Comparison of ENCODE assay signal across 16 cellular contexts in genomic region chr11:19829109-19829790, GRCh38.
A peak's percentile ranks its signal among the peaks of the same experiment; 100 is the strongest.
DNase-seq lines count a peak whose midpoint lies in the region; ATAC-seq, FAIRE-seq and TF ChIP-seq lines count a peak whose summit lies in the region.
"Had no signal": no experiment of that assay in that cellular context is flagged by ENCODE, and none has a peak within 500 bp of the region (broad histone marks: within the 10 kb centered on the region; RNA-seq: fewer than 3 reads in every experiment).

No MANE protein-coding gene starts in this region.

- H3K4me3 ChIP-seq in HEK293 (ENCODE audit: low read depth, low read length): no peak overlapping the region
- no peak overlapping the region for H3K4me3 ChIP-seq in OCI-LY3 (ENCODE audit: low read length)
- H3K4me3 ChIP-seq in thyroid gland (replicated peaks in 1 of 3): no peak overlapping the region
- H3K4me3 ChIP-seq in left ventricle myocardium inferior: no peak overlapping the region
- no peak overlapping the region for H3K4me3 ChIP-seq in kidney (ENCODE audit: low read length in 2 of 2)

- no peaks in the 10 kb centered on the region for H4K20me1 ChIP-seq in OCI-LY3 (ENCODE audit: insufficient read depth, low read length)

- no peak overlapping the region for H3K4me2 ChIP-seq in OCI-LY3 (ENCODE audit: low read length)

- H3K79me2 ChIP-seq in OCI-LY3 (ENCODE audit: low read length): no peaks in the 10 kb centered on the region

- no peak overlapping the region for H3K9ac ChIP-seq in OCI-LY3 (ENCODE audit: low read length)
- H3K9ac ChIP-seq in kidney (ENCODE audit: low read length in 2 of 2): no peak overlapping the region

- POLR2A ChIA-PET in HEK293 (lab: Yijun Ruan, JAX): interaction anchor here (1.3 kb wide), 1 partner anchor 10 kb away, joined by 3 read pairs; no protein-coding TSS in a partner anchor

- H3K4me1 ChIP-seq in HEK293 (ENCODE audit: control insufficient read depth, insufficient read depth, low read length): no peaks in the 10 kb centered on the region
- peaks cover 11% of the 10 kb centered on the region for H3K4me1 ChIP-seq in OCI-LY3 (ENCODE audit: low read length)
- H3K4me1 ChIP-seq in thyroid gland: peaks cover 14 to 32% of the 10 kb centered on the region in 2 donors
- H3K4me1 ChIP-seq in left ventricle myocardium inferior: peaks cover 21% of the 10 kb centered on the region
- no peaks in the 10 kb centered on the region for H3K4me1 ChIP-seq in kidney (ENCODE audit: control insufficient read depth in 1 of 2, insufficient read depth in 1 of 2, low read depth in 1 of 2, low read length in 2 of 2)

- 14 to 30% methylated on average over 6 of the region's 6 CpGs for WGBS in thyroid gland, 2 donors

- no peaks in the 10 kb centered on the region for H3K9me3 ChIP-seq in HEK293 (ENCODE audit: control insufficient read depth, insufficient read depth, low read depth, low read length)
- no peaks in the 10 kb centered on the region for H3K9me3 ChIP-seq in OCI-LY3 (ENCODE audit: insufficient read depth, low read length)
- H3K9me3 ChIP-seq in thyroid gland: no peaks in the 10 kb centered on the region
- peaks cover 8% of the 10 kb centered on the region for H3K9me3 ChIP-seq in left ventricle myocardium inferior (replicated peaks)
- peaks cover 0 to 4% of the 10 kb centered on the region in 2 donors for H3K9me3 ChIP-seq in kidney (ENCODE audit: control insufficient read depth in 1 of 2, low read length in 2 of 2)

- DNase-seq in thyroid gland (peak; percentile 45 to 52), NCI-H2107 treated with DMSO at 0.1 percent for 48 hours (lab: John Stamatoyannopoulos, UW; ENCODE audit: unreplicated experiment) (no peak), left ventricle myocardium inferior (no peak), kidney (no peak)
- DNase-seq: activated B cell treated with CpG ODN at 0.5 μM for 24 hours; activated CD8-positive, alpha-beta memory T cell treated with anti-CD3 and anti-CD28 coated beads, Interleukin-2, amount 50 U/mL, for 48 hours; caudate nucleus; head of caudate nucleus; Karpas-422; NCI-H1930; OCI-M1; stimulated activated naive CD8-positive, alpha-beta T cell treated with anti-CD3 and anti-CD28 coated beads, Interleukin-15, Interleukin-2, amounts not matched to agents 100 U/mL and 50 U/mL, for 24 hours had no signal

- TF ChIP-seq POLR2A in thyroid gland (IDR thresholded peaks at IDR 0.05): no peak

- H3K27me3 ChIP-seq in OCI-LY3 (ENCODE audit: low read depth, low read length) (peaks cover 17% of the 10 kb centered on the region), thyroid gland (no peaks in the 10 kb centered on the region), left ventricle myocardium inferior (ENCODE audit: low read depth) (no peaks in the 10 kb centered on the region)

- intact Hi-C loops in thyroid gland (cut with DNase I): no loop called here
- intact Hi-C loops in left ventricle myocardium inferior (cut with micrococcal nuclease): no loop called here
- intact Hi-C loops in kidney (cut with DNase I): no loop called here

- H3K36me3 ChIP-seq in HEK293 (ENCODE audit: control insufficient read depth in 2 of 2, insufficient read depth in 1 of 2, low read length in 2 of 2) (peaks cover 0 to 3% of the 10 kb centered on the region in 2 experiments; a peak in 1 of 3 replicates), OCI-LY3 (replicated peaks; ENCODE audit: low read depth, low read length) (no peaks in the 10 kb centered on the region), thyroid gland (peaks cover 0 to 5% of the 10 kb centered on the region in 2 donors), left ventricle myocardium inferior (peaks cover 18% of the 10 kb centered on the region), kidney (ENCODE audit: control insufficient read depth in 1 of 2, insufficient read depth in 2 of 2, low read length in 2 of 2) (no peaks in the 10 kb centered on the region)

- CTCF ChIA-PET in HEK293 (lab: Yijun Ruan, JAX): interaction anchor here (0.6 to 0.9 kb wide), 5 partner anchors 10 to 758 kb away, joined by 3 to 4 read pairs (median 3); no protein-coding TSS in a partner anchor

- H3K27ac ChIP-seq in HEK293 (ENCODE audit: extremely low read depth, low read depth, low read length): no peak overlapping the region
- H3K27ac ChIP-seq in OCI-LY3 (ENCODE audit: low read length): no peak overlapping the region
- H3K27ac ChIP-seq in thyroid gland: peak overlapping the region in 1 of 3 donors; percentile 38
- H3K27ac ChIP-seq in left ventricle myocardium inferior (replicated peaks): no peak overlapping the region
- no peak overlapping the region for H3K27ac ChIP-seq in kidney (ENCODE audit: low read depth in 2 of 2, low read length in 2 of 2)

- ATAC-seq in esophagus mucosa: peak; percentile 94
- ATAC-seq: stimulated activated naive CD8-positive, alpha-beta T cell treated with anti-CD3 and anti-CD28 coated beads, Interleukin-15, Interleukin-2, amounts not matched to agents 100 U/mL and 50 U/mL, for 24 hours had no signal

- TF ChIP-seq CTCF in HEK293 (tag by site-specific recombination; IDR thresholded peaks at IDR 0.05) (no peak), OCI-LY3 (IDR thresholded peaks at IDR 0.05; ENCODE audit: low read depth, low read length) (no peak), thyroid gland (IDR thresholded peaks at IDR 0.05) (no peak), left ventricle myocardium inferior (IDR thresholded peaks at IDR 0.05; ENCODE audit: borderline replicate concordance) (no peak), kidney (IDR thresholded peaks at IDR 0.05; ENCODE audit: borderline replicate concordance, extremely low read depth, insufficient read depth) (no peak)

- no peak for FAIRE-seq in kidney (lab: Jason Lieb, UNC)
- FAIRE-seq: GM19239 had no signal

- H2AFZ ChIP-seq in OCI-LY3 (ENCODE audit: low read depth, low read length): peak overlapping the region; percentile 46; the same call in 1 of the 2 replicates

TF ChIP-seq in HEK293, 187 proteins besides CTCF, POLR2A, EP300 and RAD21:
- TF ChIP-seq ZNF10 (tag by site-specific recombination; IDR thresholded peaks at IDR 0.05) (peak; percentile 68; the same call in 1 of the 2 replicates), ZNF324 (tag by site-specific recombination; IDR thresholded peaks at IDR 0.05) (no peak), ZNF843 (tag by site-specific recombination; IDR thresholded peaks at IDR 0.05) (peak; percentile 51; the same call in 1 of the 2 replicates), GLIS1 (tag by site-specific recombination; IDR thresholded peaks at IDR 0.05) (peak; percentile 52), ZNF692 (tag by site-specific recombination; IDR thresholded peaks at IDR 0.05) (peak; percentile 37; the same call in 1 of the 2 replicates), FEZF1 (tag by site-specific recombination; IDR thresholded peaks at IDR 0.05) (peak; percentile 65), ZNF140 (tag by site-specific recombination; IDR thresholded peaks at IDR 0.05) (no peak), ZFHX2 (tag by site-specific recombination; conservative IDR thresholded peaks at IDR 0.05) (peak; percentile 22; the same call in 1 of the 2 replicates)

Comparison
In these comparisons a context has a peak if more than half of its experiments do, and no peak if none do; other contexts are left out.
1. DNase-seq: peak in thyroid gland (2 of 2); none in NCI-H2107 treated with DMSO at 0.1 percent for 48 hours (single experiment), left ventricle myocardium inferior (single experiment) and kidney (single experiment).